In genomic region chr13:33874871-33875270, GRCh38 we compare ENCODE assay signal across 18 cellular contexts. TPM values are rescaled to one million over a fixed set of nuclear protein-coding genes. Genes with fewer than 3 reads are reported as not detected.
DNase-seq lines count a peak whose midpoint lies in the region; ATAC-seq and TF ChIP-seq lines count a peak whose summit lies in the region.
"Had no signal": no experiment of that assay in that cellular context is flagged by ENCODE, and none has a peak within 500 bp of the region (broad histone marks: within the 10 kb centered on the region; RNA-seq: fewer than 3 reads in every experiment).

No MANE protein-coding gene starts in this region.

- peak; percentile 55 for TF ChIP-seq CTCF in SK-N-SH (IDR thresholded peaks at IDR 0.05)
- 0 out of 2 replicates have a peak, but pooled peaks have one; percentile 4 for TF ChIP-seq CTCF in WI38 (IDR thresholded peaks at IDR 0.05; ENCODE audit: low read depth, low read length)
- peak; percentile 7 for TF ChIP-seq CTCF in fibroblast of pulmonary artery (IDR thresholded peaks at IDR 0.05; ENCODE audit: low read length, missing control alignments)

- no peaks in the 10 kb centered on the region for H3K79me2 ChIP-seq in SK-N-SH (ENCODE audit: insufficient read depth)

- no peaks in the 10 kb centered on the region for H3K36me3 ChIP-seq in SK-N-SH (replicated peaks in 1 of 2; ENCODE audit: control insufficient read depth in 1 of 2, insufficient read depth in 2 of 2, low read length in 1 of 2)
- H3K36me3 ChIP-seq: spleen, suprapubic skin had no signal

- no peaks in the 10 kb centered on the region for H4K20me1 ChIP-seq in SK-N-SH (ENCODE audit: insufficient read depth)

- H3K27ac ChIP-seq in SK-N-SH (ENCODE audit: low read depth in 2 of 2, low read length in 1 of 2), result no peak overlapping the region; a peak in 1 of 4 replicates
- H3K27ac ChIP-seq: spleen, suprapubic skin had no signal

- CTCF ChIA-PET in SK-N-SH (lab: Yijun Ruan, JAX), result interaction anchor here (1.0 kb wide), 1 partner anchor 31 kb away, joined by 3 read pairs; no protein-coding TSS in a partner anchor

- H3K4me3 ChIP-seq in SK-N-SH (ENCODE audit: low read depth in 2 of 2, low read length in 1 of 2), result no peak overlapping the region
- no peak overlapping the region for H3K4me3 ChIP-seq in WI38 (ENCODE audit: low read depth, low read length)
- H3K4me3 ChIP-seq in fibroblast of pulmonary artery (replicated peaks; ENCODE audit: low read depth, low read length), result no peak overlapping the region
- H3K4me3 ChIP-seq: spleen, suprapubic skin had no signal

- 83% methylated on average over 5 of the region's 5 CpGs for WGBS in SK-N-SH (ENCODE audit: low lambda C conversion rate)

- POLR2A ChIA-PET in SK-N-SH (lab: Yijun Ruan, JAX), result no interaction called here

- peaks cover 3 to 15% of the 10 kb centered on the region in 2 experiments; a peak in 2 of 4 replicates for H3K4me1 ChIP-seq in SK-N-SH (ENCODE audit: control insufficient read depth in 1 of 2, insufficient read depth in 2 of 2, low read depth in 1 of 2, low read length in 1 of 2)
- H3K4me1 ChIP-seq: suprapubic skin had no signal

- no peak for TF ChIP-seq EP300 in SK-N-SH (IDR thresholded peaks at IDR 0.05; ENCODE audit: borderline replicate concordance in 1 of 2, low read depth in 1 of 2, low read length in 1 of 2)

- H3K9me2 ChIP-seq in SK-N-SH, result no peaks in the 10 kb centered on the region

- H3K9ac ChIP-seq in SK-N-SH, result no peak overlapping the region

- peak; percentile 63 for TF ChIP-seq RAD21 in SK-N-SH (IDR thresholded peaks at IDR 0.05; ENCODE audit: low read length)

- no peak overlapping the region for H2AFZ ChIP-seq in SK-N-SH (ENCODE audit: low read depth)

- no peak overlapping the region for H3K4me2 ChIP-seq in SK-N-SH

- no peaks in the 10 kb centered on the region for H3K27me3 ChIP-seq in SK-N-SH (ENCODE audit: insufficient read depth)
- H3K27me3 ChIP-seq: spleen, suprapubic skin had no signal

- no peaks in the 10 kb centered on the region for H3K9me3 ChIP-seq in SK-N-SH
- H3K9me3 ChIP-seq: spleen, suprapubic skin had no signal

- DNase-seq in SK-N-SH (no peak), fibroblast of pulmonary artery (ENCODE audit: low read depth) (no peak), NCI-H2029 (lab: John Stamatoyannopoulos, UW) (no peak)
- DNase-seq: activated CD4-positive, alpha-beta T cell treated with anti-CD3 and anti-CD28 coated beads for 4 hours; activated effector memory CD4-positive, alpha-beta T cell treated with Interleukin-2 at 50 U/mL for 16 hours; CD4-positive, alpha-beta memory T cell; DMS79; NCI-H2171; NCI-H82; nephron progenitor cell; RPMI8226; spleen had no signal

- ATAC-seq in SK-N-SH treated with all-trans-retinoic acid at 6 μM for 48 hours (no peak), GM21515 (IDR thresholded peaks at IDR 0.05; ENCODE audit: unreplicated experiment) (no peak), HG02852 (IDR thresholded peaks at IDR 0.05; ENCODE audit: unreplicated experiment) (no peak), GM18873 (IDR thresholded peaks at IDR 0.05; ENCODE audit: low FRiP score, unreplicated experiment) (no peak)

- peaks cover 11% of the 10 kb centered on the region for H3F3A ChIP-seq in SK-N-SH (replicated peaks; ENCODE audit: insufficient read depth)

TF ChIP-seq in SK-N-SH, 30 proteins besides CTCF, POLR2A, EP300 and RAD21:
- no peak for TF ChIP-seq RFX5 (IDR thresholded peaks at IDR 0.05; ENCODE audit: low read length)
- TF ChIP-seq SMC3 (IDR thresholded peaks at IDR 0.05; ENCODE audit: low read depth, low read length), result peak; percentile 11; the same call in 1 of the 2 replicates
- no peak for TF ChIP-seq MEF2A (IDR thresholded peaks at IDR 0.05; ENCODE audit: borderline replicate concordance, low read depth)
TF ChIP-seq in SK-N-SH: peak in this region for 1.

TF ChIP-seq in SK-N-SH treated with all-trans-retinoic acid at 6 μM for 48 hours, 23 proteins besides CTCF, POLR2A, EP300 and RAD21:
- TF ChIP-seq ZFP30 (CRISPR knock-in tag; IDR thresholded peaks at IDR 0.05) (no peak), ZNF8 (CRISPR knock-in tag; IDR thresholded peaks at IDR 0.05) (no peak), CREB5 (CRISPR knock-in tag; IDR thresholded peaks at IDR 0.05; ENCODE audit: low read depth) (no peak), ZC3H10 (CRISPR knock-in tag; IDR thresholded peaks at IDR 0.05) (no peak), CSDC2 (CRISPR knock-in tag; IDR thresholded peaks at IDR 0.05) (no peak), BACH2 (CRISPR knock-in tag; IDR thresholded peaks at IDR 0.05; ENCODE audit: borderline replicate concordance) (no peak)
- TF ChIP-seq, protein P1, sequence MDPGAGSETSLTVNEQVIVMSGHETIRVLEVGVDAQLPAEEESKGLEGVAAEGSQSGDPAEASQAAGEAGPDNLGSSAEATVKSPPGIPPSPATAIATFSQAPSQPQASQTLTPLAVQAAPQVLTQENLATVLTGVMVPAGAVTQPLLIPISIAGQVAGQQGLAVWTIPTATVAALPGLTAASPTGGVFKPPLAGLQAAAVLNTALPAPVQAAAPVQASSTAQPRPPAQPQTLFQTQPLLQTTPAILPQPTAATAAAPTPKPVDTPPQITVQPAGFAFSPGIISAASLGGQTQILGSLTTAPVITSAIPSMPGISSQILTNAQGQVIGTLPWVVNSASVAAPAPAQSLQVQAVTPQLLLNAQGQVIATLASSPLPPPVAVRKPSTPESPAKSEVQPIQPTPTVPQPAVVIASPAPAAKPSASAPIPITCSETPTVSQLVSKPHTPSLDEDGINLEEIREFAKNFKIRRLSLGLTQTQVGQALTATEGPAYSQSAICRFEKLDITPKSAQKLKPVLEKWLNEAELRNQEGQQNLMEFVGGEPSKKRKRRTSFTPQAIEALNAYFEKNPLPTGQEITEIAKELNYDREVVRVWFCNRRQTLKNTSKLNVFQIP (CRISPR knock-in tag; IDR thresholded peaks at IDR 0.05; ENCODE audit: borderline replicate concordance, low read depth), result no peak

RNA-seq across cellular contexts. Expression of gene RFC3, which starts 56.9 kb away (rescaled TPM):
- polyA plus RNA-seq in SK-N-SH (2012; rRNA removed), result 15.0 and 15.8 TPM in 2 replicates
- 20.1 and 22.5 TPM in 2 replicates for polyA plus RNA-seq in SK-N-SH (2012; cell fraction: cytosol; rRNA removed)
- 12.3 and 17.9 TPM in 2 replicates for polyA plus RNA-seq in SK-N-SH (2012; cell fraction: nucleus; rRNA removed)

Comparison
In these comparisons a context has a peak if more than half of its experiments do, and no peak if none do; other contexts are left out.
1. CTCF ChIP-seq: peak in every context shown above with its lines; median percentile 55 in SK-N-SH; 7 in fibroblast of pulmonary artery; 4 in WI38.